Comparison of ENCODE assay signal across 1 cellular context in the genomic region with DNA sequence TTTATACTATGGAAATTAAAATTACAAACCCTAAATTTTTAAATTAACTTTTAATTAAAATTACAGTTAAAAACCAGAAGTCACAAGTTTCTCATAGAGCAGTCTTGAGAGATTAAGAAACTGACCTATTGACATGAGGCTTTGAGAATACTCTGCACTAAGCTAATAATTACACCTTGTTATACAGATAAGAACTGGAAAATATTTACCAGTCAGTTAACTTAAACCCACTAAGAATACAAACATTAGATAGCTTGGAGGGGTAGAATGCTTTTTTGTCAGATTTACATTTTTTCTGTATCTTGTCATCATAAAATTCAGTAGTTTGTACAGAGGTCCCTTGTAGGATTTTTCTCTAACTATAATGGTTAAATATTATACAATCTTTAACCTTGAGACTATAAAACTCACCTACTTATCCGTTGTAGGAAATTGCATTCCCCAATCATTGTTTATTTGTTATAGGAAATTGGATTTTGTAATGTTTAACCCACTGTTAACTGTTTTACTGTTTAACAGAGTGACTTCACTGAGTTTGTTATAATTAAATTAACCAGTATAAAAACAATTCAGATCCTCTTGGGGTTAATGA.
TF ChIP-seq lines count a peak whose summit lies in the region.

No MANE protein-coding gene starts in this region.

TF ChIP-seq in HepG2, 621 proteins besides CTCF, POLR2A, EP300 and RAD21 (continued from another document and continues in another):
- TF ChIP-seq, protein P1, sequence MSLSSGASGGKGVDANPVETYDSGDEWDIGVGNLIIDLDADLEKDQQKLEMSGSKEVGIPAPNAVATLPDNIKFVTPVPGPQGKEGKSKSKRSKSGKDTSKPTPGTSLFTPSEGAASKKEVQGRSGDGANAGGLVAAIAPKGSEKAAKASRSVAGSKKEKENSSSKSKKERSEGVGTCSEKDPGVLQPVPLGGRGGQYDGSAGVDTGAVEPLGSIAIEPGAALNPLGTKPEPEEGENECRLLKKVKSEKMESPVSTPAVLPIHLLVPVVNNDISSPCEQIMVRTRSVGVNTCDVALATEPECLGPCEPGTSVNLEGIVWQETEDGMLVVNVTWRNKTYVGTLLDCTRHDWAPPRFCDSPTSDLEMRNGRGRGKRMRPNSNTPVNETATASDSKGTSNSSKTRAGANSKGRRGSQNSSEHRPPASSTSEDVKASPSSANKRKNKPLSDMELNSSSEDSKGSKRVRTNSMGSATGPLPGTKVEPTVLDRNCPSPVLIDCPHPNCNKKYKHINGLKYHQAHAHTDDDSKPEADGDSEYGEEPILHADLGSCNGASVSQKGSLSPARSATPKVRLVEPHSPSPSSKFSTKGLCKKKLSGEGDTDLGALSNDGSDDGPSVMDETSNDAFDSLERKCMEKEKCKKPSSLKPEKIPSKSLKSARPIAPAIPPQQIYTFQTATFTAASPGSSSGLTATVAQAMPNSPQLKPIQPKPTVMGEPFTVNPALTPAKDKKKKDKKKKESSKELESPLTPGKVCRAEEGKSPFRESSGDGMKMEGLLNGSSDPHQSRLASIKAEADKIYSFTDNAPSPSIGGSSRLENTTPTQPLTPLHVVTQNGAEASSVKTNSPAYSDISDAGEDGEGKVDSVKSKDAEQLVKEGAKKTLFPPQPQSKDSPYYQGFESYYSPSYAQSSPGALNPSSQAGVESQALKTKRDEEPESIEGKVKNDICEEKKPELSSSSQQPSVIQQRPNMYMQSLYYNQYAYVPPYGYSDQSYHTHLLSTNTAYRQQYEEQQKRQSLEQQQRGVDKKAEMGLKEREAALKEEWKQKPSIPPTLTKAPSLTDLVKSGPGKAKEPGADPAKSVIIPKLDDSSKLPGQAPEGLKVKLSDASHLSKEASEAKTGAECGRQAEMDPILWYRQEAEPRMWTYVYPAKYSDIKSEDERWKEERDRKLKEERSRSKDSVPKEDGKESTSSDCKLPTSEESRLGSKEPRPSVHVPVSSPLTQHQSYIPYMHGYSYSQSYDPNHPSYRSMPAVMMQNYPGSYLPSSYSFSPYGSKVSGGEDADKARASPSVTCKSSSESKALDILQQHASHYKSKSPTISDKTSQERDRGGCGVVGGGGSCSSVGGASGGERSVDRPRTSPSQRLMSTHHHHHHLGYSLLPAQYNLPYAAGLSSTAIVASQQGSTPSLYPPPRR (CRISPR knock-in tag; IDR thresholded peaks at IDR 0.05; ENCODE audit: borderline replicate concordance) = peak; percentile 75; the same call in 1 of the 2 replicates
- TF ChIP-seq, protein P2, sequence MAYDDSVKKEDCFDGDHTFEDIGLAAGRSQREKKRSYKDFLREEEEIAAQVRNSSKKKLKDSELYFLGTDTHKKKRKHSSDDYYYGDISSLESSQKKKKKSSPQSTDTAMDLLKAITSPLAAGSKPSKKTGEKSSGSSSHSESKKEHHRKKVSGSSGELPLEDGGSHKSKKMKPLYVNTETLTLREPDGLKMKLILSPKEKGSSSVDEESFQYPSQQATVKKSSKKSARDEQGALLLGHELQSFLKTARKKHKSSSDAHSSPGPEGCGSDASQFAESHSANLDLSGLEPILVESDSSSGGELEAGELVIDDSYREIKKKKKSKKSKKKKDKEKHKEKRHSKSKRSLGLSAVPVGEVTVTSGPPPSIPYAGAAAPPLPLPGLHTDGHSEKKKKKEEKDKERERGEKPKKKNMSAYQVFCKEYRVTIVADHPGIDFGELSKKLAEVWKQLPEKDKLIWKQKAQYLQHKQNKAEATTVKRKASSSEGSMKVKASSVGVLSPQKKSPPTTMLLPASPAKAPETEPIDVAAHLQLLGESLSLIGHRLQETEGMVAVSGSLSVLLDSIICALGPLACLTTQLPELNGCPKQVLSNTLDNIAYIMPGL (CRISPR knock-in tag; IDR thresholded peaks at IDR 0.05; ENCODE audit: borderline replicate concordance in 1 of 2, low read depth in 1 of 2) = no peak
- no peak for TF ChIP-seq FOSL1 (CRISPR knock-in tag; IDR thresholded peaks at IDR 0.05; ENCODE audit: borderline replicate concordance)
- TF ChIP-seq THYN1 (CRISPR knock-in tag; IDR thresholded peaks at IDR 0.05; ENCODE audit: borderline replicate concordance, low read depth) = no peak
- TF ChIP-seq CBX2 (IDR thresholded peaks at IDR 0.05; ENCODE audit: low read depth, low read length) = peak; percentile 56; the same call in 1 of the 2 replicates
- TF ChIP-seq CBX2 (CRISPR knock-in tag; IDR thresholded peaks at IDR 0.05; ENCODE audit: low read depth) = no peak
- no peak for TF ChIP-seq ZNF235 (CRISPR knock-in tag; IDR thresholded peaks at IDR 0.05; ENCODE audit: borderline replicate concordance)
- TF ChIP-seq ATM (IDR thresholded peaks at IDR 0.05; ENCODE audit: borderline replicate concordance) = no peak
- TF ChIP-seq ZNF564 (CRISPR knock-in tag; IDR thresholded peaks at IDR 0.05) = no peak
- TF ChIP-seq ZFYVE20 (CRISPR knock-in tag; IDR thresholded peaks at IDR 0.05; ENCODE audit: borderline replicate concordance, low read depth) = no peak
- TF ChIP-seq JDP2 (CRISPR knock-in tag; IDR thresholded peaks at IDR 0.05; ENCODE audit: borderline replicate concordance) = no peak
- TF ChIP-seq AHR (CRISPR knock-in tag; IDR thresholded peaks at IDR 0.05) = no peak
- peak; percentile 49; the same call in 1 of the 2 replicates for TF ChIP-seq NKX3-1 (CRISPR knock-in tag; IDR thresholded peaks at IDR 0.05)
- TF ChIP-seq, protein P3, sequence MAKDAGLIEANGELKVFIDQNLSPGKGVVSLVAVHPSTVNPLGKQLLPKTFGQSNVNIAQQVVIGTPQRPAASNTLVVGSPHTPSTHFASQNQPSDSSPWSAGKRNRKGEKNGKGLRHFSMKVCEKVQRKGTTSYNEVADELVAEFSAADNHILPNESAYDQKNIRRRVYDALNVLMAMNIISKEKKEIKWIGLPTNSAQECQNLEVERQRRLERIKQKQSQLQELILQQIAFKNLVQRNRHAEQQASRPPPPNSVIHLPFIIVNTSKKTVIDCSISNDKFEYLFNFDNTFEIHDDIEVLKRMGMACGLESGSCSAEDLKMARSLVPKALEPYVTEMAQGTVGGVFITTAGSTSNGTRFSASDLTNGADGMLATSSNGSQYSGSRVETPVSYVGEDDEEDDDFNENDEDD (CRISPR knock-in tag; IDR thresholded peaks at IDR 0.05; ENCODE audit: borderline replicate concordance) = no peak
- TF ChIP-seq, protein P4, sequence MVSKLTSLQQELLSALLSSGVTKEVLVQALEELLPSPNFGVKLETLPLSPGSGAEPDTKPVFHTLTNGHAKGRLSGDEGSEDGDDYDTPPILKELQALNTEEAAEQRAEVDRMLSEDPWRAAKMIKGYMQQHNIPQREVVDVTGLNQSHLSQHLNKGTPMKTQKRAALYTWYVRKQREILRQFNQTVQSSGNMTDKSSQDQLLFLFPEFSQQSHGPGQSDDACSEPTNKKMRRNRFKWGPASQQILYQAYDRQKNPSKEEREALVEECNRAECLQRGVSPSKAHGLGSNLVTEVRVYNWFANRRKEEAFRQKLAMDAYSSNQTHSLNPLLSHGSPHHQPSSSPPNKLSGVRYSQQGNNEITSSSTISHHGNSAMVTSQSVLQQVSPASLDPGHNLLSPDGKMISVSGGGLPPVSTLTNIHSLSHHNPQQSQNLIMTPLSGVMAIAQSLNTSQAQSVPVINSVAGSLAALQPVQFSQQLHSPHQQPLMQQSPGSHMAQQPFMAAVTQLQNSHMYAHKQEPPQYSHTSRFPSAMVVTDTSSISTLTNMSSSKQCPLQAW (CRISPR knock-in tag; IDR thresholded peaks at IDR 0.05) = no peak
- TF ChIP-seq, protein P5, sequence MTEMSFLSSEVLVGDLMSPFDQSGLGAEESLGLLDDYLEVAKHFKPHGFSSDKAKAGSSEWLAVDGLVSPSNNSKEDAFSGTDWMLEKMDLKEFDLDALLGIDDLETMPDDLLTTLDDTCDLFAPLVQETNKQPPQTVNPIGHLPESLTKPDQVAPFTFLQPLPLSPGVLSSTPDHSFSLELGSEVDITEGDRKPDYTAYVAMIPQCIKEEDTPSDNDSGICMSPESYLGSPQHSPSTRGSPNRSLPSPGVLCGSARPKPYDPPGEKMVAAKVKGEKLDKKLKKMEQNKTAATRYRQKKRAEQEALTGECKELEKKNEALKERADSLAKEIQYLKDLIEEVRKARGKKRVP (CRISPR knock-in tag; IDR thresholded peaks at IDR 0.05) = peak in 1 of 2 experiments; percentile 28; a peak in 1 of 4 replicates
- TF ChIP-seq YEATS2 (CRISPR knock-in tag; IDR thresholded peaks at IDR 0.05; ENCODE audit: borderline replicate concordance) = no peak
- TF ChIP-seq TBP (CRISPR knock-in tag; IDR thresholded peaks at IDR 0.05) = no peak
- no peak for TF ChIP-seq KLF9 (CRISPR knock-in tag; IDR thresholded peaks at IDR 0.05; ENCODE audit: low read depth)
- TF ChIP-seq SMAD9 (CRISPR knock-in tag; IDR thresholded peaks at IDR 0.05) = no peak
- no peak for TF ChIP-seq ZSCAN20 (CRISPR knock-in tag; IDR thresholded peaks at IDR 0.05; ENCODE audit: borderline replicate concordance)
- TF ChIP-seq HOXA5 (CRISPR knock-in tag; IDR thresholded peaks at IDR 0.05) = no peak
- TF ChIP-seq CREM (IDR thresholded peaks at IDR 0.05) = peak; percentile 29; the same call in 1 of the 2 replicates
- TF ChIP-seq CREM (CRISPR knock-in tag; IDR thresholded peaks at IDR 0.05) = no peak
- TF ChIP-seq TCF7L2 (IDR thresholded peaks at IDR 0.05; ENCODE audit: low read depth, low read length) = peak; percentile 62
- TF ChIP-seq, protein P6, sequence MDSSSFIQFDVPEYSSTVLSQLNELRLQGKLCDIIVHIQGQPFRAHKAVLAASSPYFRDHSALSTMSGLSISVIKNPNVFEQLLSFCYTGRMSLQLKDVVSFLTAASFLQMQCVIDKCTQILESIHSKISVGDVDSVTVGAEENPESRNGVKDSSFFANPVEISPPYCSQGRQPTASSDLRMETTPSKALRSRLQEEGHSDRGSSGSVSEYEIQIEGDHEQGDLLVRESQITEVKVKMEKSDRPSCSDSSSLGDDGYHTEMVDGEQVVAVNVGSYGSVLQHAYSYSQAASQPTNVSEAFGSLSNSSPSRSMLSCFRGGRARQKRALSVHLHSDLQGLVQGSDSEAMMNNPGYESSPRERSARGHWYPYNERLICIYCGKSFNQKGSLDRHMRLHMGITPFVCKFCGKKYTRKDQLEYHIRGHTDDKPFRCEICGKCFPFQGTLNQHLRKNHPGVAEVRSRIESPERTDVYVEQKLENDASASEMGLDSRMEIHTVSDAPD (CRISPR knock-in tag; IDR thresholded peaks at IDR 0.05) = no peak
- TF ChIP-seq, protein P7, sequence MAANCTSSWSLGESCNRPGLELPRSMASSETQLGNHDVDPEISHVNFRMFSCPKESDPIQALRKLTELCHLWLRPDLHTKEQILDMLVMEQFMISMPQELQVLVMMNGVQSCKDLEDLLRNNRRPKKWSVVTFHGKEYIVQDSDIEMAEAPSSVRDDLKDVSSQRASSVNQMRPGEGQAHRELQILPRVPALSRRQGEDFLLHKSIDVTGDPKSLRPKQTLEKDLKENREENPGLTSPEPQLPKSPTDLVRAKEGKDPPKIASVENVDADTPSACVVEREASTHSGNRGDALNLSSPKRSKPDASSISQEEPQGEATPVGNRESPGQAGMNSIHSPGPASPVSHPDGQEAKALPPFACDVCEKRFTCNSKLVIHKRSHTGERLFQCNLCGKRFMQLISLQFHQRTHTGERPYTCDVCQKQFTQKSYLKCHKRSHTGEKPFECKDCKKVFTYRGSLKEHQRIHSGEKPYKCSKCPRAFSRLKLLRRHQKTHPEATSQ (CRISPR knock-in tag; IDR thresholded peaks at IDR 0.05; ENCODE audit: borderline replicate concordance) = no peak
- peak; percentile 7; the same call in 1 of the 2 replicates for TF ChIP-seq NCOR1 (IDR thresholded peaks at IDR 0.05; ENCODE audit: borderline replicate concordance, low read length)
- TF ChIP-seq IRF2 (CRISPR knock-in tag; IDR thresholded peaks at IDR 0.05) = no peak
- TF ChIP-seq ZNF367 (CRISPR knock-in tag; IDR thresholded peaks at IDR 0.05; ENCODE audit: borderline replicate concordance) = no peak
- TF ChIP-seq RFXAP (CRISPR knock-in tag; IDR thresholded peaks at IDR 0.05; ENCODE audit: borderline replicate concordance) = no peak
- TF ChIP-seq NFIB (CRISPR knock-in tag; IDR thresholded peaks at IDR 0.05; ENCODE audit: borderline replicate concordance) = no peak
- TF ChIP-seq, protein P8, sequence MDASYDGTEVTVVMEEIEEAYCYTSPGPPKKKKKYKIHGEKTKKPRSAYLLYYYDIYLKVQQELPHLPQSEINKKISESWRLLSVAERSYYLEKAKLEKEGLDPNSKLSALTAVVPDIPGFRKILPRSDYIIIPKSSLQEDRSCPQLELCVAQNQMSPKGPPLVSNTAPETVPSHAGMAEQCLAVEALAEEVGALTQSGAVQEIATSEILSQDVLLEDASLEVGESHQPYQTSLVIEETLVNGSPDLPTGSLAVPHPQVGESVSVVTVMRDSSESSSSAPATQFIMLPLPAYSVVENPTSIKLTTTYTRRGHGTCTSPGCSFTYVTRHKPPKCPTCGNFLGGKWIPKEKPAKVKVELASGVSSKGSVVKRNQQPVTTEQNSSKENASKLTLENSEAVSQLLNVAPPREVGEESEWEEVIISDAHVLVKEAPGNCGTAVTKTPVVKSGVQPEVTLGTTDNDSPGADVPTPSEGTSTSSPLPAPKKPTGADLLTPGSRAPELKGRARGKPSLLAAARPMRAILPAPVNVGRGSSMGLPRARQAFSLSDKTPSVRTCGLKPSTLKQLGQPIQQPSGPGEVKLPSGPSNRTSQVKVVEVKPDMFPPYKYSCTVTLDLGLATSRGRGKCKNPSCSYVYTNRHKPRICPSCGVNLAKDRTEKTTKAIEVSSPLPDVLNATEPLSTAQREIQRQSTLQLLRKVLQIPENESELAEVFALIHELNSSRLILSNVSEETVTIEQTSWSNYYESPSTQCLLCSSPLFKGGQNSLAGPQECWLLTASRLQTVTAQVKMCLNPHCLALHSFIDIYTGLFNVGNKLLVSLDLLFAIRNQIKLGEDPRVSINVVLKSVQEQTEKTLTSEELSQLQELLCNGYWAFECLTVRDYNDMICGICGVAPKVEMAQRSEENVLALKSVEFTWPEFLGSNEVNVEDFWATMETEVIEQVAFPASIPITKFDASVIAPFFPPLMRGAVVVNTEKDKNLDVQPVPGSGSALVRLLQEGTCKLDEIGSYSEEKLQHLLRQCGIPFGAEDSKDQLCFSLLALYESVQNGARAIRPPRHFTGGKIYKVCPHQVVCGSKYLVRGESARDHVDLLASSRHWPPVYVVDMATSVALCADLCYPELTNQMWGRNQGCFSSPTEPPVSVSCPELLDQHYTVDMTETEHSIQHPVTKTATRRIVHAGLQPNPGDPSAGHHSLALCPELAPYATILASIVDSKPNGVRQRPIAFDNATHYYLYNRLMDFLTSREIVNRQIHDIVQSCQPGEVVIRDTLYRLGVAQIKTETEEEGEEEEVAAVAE (CRISPR knock-in tag; IDR thresholded peaks at IDR 0.05; ENCODE audit: borderline replicate concordance) = no peak
- no peak for TF ChIP-seq PHF20 (CRISPR knock-in tag; IDR thresholded peaks at IDR 0.05)
- no peak for TF ChIP-seq ZNF138 (CRISPR knock-in tag; IDR thresholded peaks at IDR 0.05; ENCODE audit: low read depth)
- TF ChIP-seq DR1 (CRISPR knock-in tag; IDR thresholded peaks at IDR 0.05) = no peak
- TF ChIP-seq XRCC5 (optimal IDR thresholded peaks at IDR 0.05; ENCODE audit: low read length) = no peak
- no peak for TF ChIP-seq SP1 (IDR thresholded peaks at IDR 0.05)
- TF ChIP-seq SP1 (CRISPR knock-in tag; IDR thresholded peaks at IDR 0.05) = no peak
- TF ChIP-seq SRF (IDR thresholded peaks at IDR 0.05; ENCODE audit: low read depth, low read length) = no peak
- TF ChIP-seq MED1 (CRISPR knock-in tag; IDR thresholded peaks at IDR 0.05) = 0 out of 2 replicates have a peak, but pooled peaks have one; percentile 40
- no peak for TF ChIP-seq ZNF883 (CRISPR knock-in tag; IDR thresholded peaks at IDR 0.05; ENCODE audit: not compliant biosample characterization)
- TF ChIP-seq ZBTB38 (CRISPR knock-in tag; IDR thresholded peaks at IDR 0.05) = no peak
- no peak for TF ChIP-seq ELF4 (CRISPR knock-in tag; IDR thresholded peaks at IDR 0.05; ENCODE audit: borderline replicate concordance)
- no peak for TF ChIP-seq SMAD3 (CRISPR knock-in tag; IDR thresholded peaks at IDR 0.05)
- TF ChIP-seq ZNF337 (CRISPR knock-in tag; IDR thresholded peaks at IDR 0.05; ENCODE audit: borderline replicate concordance, low read depth) = no peak
- TF ChIP-seq ZNF530 (CRISPR knock-in tag; IDR thresholded peaks at IDR 0.05; ENCODE audit: low read depth) = no peak
